13 cellular contexts compared by ENCODE assay signal in genomic region chr18:58254873-58255511, GRCh38.
DNase-seq lines count a peak whose midpoint lies in the region; ATAC-seq and TF ChIP-seq lines count a peak whose summit lies in the region.
"Had no signal": no experiment of that assay in that cellular context is flagged by ENCODE, and none has a peak within 500 bp of the region (broad histone marks: within the 10 kb centered on the region; RNA-seq: fewer than 3 reads in every experiment).

No MANE protein-coding gene starts in this region.

- peaks cover 4% of the 10 kb centered on the region for H3K36me3 Mint-ChIP-seq in neural crest cell (ENCODE audit: low read depth)

- TF ChIP-seq EP300 in SK-N-SH (IDR thresholded peaks at IDR 0.05; ENCODE audit: borderline replicate concordance in 1 of 2, low read depth in 1 of 2, low read length in 1 of 2) = no peak

- H3K79me2 ChIP-seq in SK-N-SH (ENCODE audit: insufficient read depth) = no peaks in the 10 kb centered on the region

- intact Hi-C loops in left cardiac atrium (cut with DNase I) = loop anchor here in 1 of 2 donors (10.0 kb wide), 1 partner anchor 60 kb away; no protein-coding TSS in a partner anchor

- POLR2A ChIA-PET in SK-N-SH (lab: Yijun Ruan, JAX) = no interaction called here

- H3K4me3 ChIP-seq in NT2/D1 (ENCODE audit: insufficient read length, low read depth) (no peak overlapping the region), SK-N-SH (ENCODE audit: low read depth in 2 of 2, low read length in 1 of 2) (no peak overlapping the region)

- TF ChIP-seq CTCF in neural crest cell (conservative IDR thresholded peaks at IDR 0.05) (no peak), SK-N-SH (IDR thresholded peaks at IDR 0.05) (no peak)

- H3K27me3 ChIP-seq in NT2/D1 (ENCODE audit: insufficient read depth, insufficient read length) (no peaks in the 10 kb centered on the region), SK-N-SH (ENCODE audit: insufficient read depth) (no peaks in the 10 kb centered on the region)

- no peaks in the 10 kb centered on the region for H3K9me3 Mint-ChIP-seq in neural crest cell
- H3K9me3 Mint-ChIP-seq: activated T-helper 17 cell treated with anti-CD3 and anti-CD28 coated beads, Interleukin-2, amount 50 U/mL, for 72 hours; stimulated activated memory B cell treated with anti-CD40 and anti-IgM and Interleukin-4, amounts not matched to agents 10 μg/mL and 1 μg/mL and 100 μg/mL, for 72 hours had no signal

- H3K36me3 ChIP-seq in NT2/D1 (ENCODE audit: insufficient read depth, insufficient read length, low read length) (peaks cover 8% of the 10 kb centered on the region), SK-N-SH (replicated peaks in 1 of 2; ENCODE audit: control insufficient read depth in 1 of 2, insufficient read depth in 2 of 2, low read length in 1 of 2) (peaks cover 0 to 2% of the 10 kb centered on the region in 2 experiments)

- H3K4me2 ChIP-seq in SK-N-SH = no peak overlapping the region

- CTCF ChIA-PET in SK-N-SH (lab: Yijun Ruan, JAX) = interaction anchor here (1.7 kb wide), 1 partner anchor 212 kb away, joined by 5 read pairs; the partner anchor contains the start of gene NEDD4L

- H2AFZ ChIP-seq in SK-N-SH (ENCODE audit: low read depth) = no peak overlapping the region

- H4K20me1 ChIP-seq in SK-N-SH (ENCODE audit: insufficient read depth) = no peaks in the 10 kb centered on the region

- TF ChIP-seq RAD21 in SK-N-SH (IDR thresholded peaks at IDR 0.05; ENCODE audit: low read length) = no peak

- no peaks in the 10 kb centered on the region for H3K9me2 ChIP-seq in SK-N-SH

- ATAC-seq in left cardiac atrium (peak; percentile 91 to 94), HG02852 (IDR thresholded peaks at IDR 0.05; ENCODE audit: unreplicated experiment) (no peak), GM18873 (IDR thresholded peaks at IDR 0.05; ENCODE audit: low FRiP score, unreplicated experiment) (no peak)
- ATAC-seq: activated T-helper 17 cell treated with anti-CD3 and anti-CD28 coated beads, Interleukin-2, amount 50 U/mL, for 72 hours had no signal

- no peak overlapping the region for H3K4me3 Mint-ChIP-seq in neural crest cell
- H3K4me3 Mint-ChIP-seq: activated T-helper 17 cell treated with anti-CD3 and anti-CD28 coated beads, Interleukin-2, amount 50 U/mL, for 72 hours; stimulated activated memory B cell treated with anti-CD40 and anti-IgM and Interleukin-4, amounts not matched to agents 10 μg/mL and 1 μg/mL and 100 μg/mL, for 72 hours had no signal

- peaks cover 21% of the 10 kb centered on the region for H3K4me1 Mint-ChIP-seq in neural crest cell
- H3K4me1 Mint-ChIP-seq: activated T-helper 17 cell treated with anti-CD3 and anti-CD28 coated beads, Interleukin-2, amount 50 U/mL, for 72 hours had no signal

- H3K9me3 ChIP-seq in NT2/D1 (ENCODE audit: insufficient read depth, low read length) (no peaks in the 10 kb centered on the region), SK-N-SH (no peaks in the 10 kb centered on the region)

- H3K4me1 ChIP-seq in NT2/D1 (ENCODE audit: insufficient read depth, insufficient read length) = peaks cover 7% of the 10 kb centered on the region
- peaks cover 0 to 6% of the 10 kb centered on the region in 2 experiments; a peak in 2 of 4 replicates for H3K4me1 ChIP-seq in SK-N-SH (ENCODE audit: control insufficient read depth in 1 of 2, insufficient read depth in 2 of 2, low read depth in 1 of 2, low read length in 1 of 2)

- no peaks in the 10 kb centered on the region for H3F3A ChIP-seq in SK-N-SH (replicated peaks; ENCODE audit: insufficient read depth)

- peak; percentile 76 for DNase-seq in DMS79 (lab: John Stamatoyannopoulos, UW)
- peak; percentile 38 for DNase-seq in NT2/D1 (ENCODE audit: low read depth, low spot score)
- peak; percentile 52 for DNase-seq in left cardiac atrium
- no peak for DNase-seq in neural crest cell (ENCODE audit: low read depth, low spot score)
- DNase-seq in SK-N-SH = no peak
- no peak for DNase-seq in HK-2 (ENCODE audit: unreplicated experiment)
- DNase-seq: cerebellar nuclear complex; SHP77 treated with DMSO at 0.1 percent for 48 hours; stimulated activated CD4-positive, alpha-beta T cell treated with anti-CD3 and anti-CD28 coated beads, Interleukin-15, amount 100 ng/mL, for 24 hours had no signal

- 93% methylated on average over 13 of the region's 17 CpGs for WGBS in SK-N-SH (ENCODE audit: low lambda C conversion rate)

- peak overlapping the region; percentile 55 for H3K27ac Mint-ChIP-seq in neural crest cell (ENCODE audit: unreplicated experiment)
- H3K27ac Mint-ChIP-seq: activated T-helper 17 cell treated with anti-CD3 and anti-CD28 coated beads, Interleukin-2, amount 50 U/mL, for 72 hours; stimulated activated memory B cell treated with anti-CD40 and anti-IgM and Interleukin-4, amounts not matched to agents 10 μg/mL and 1 μg/mL and 100 μg/mL, for 72 hours had no signal

- H3K27me3 Mint-ChIP-seq in neural crest cell (ENCODE audit: low read depth) = no peaks in the 10 kb centered on the region
- H3K27me3 Mint-ChIP-seq: activated T-helper 17 cell treated with anti-CD3 and anti-CD28 coated beads, Interleukin-2, amount 50 U/mL, for 72 hours; stimulated activated memory B cell treated with anti-CD40 and anti-IgM and Interleukin-4, amounts not matched to agents 10 μg/mL and 1 μg/mL and 100 μg/mL, for 72 hours had no signal

- no peak overlapping the region for H3K27ac ChIP-seq in SK-N-SH (ENCODE audit: low read depth in 2 of 2, low read length in 1 of 2)

- H3K9ac ChIP-seq in NT2/D1 (ENCODE audit: insufficient read length, low read depth) (no peak overlapping the region), SK-N-SH (no peak overlapping the region)

TF ChIP-seq in SK-N-SH, 30 proteins besides CTCF, POLR2A, EP300 and RAD21:
- TF ChIP-seq ELF1 (IDR thresholded peaks at IDR 0.05) = no peak
- TF ChIP-seq FOXM1 (IDR thresholded peaks at IDR 0.05; ENCODE audit: low read depth) = no peak
TF ChIP-seq in SK-N-SH: peak in this region for 0.

Comparison
In these comparisons a context has a peak if more than half of its experiments do, and no peak if none do; other contexts are left out.
1. DNase-seq: peak in DMS79 (single experiment), NT2/D1 (single experiment) and left cardiac atrium (single experiment); none in neural crest cell (single experiment), SK-N-SH (single experiment) and HK-2 (single experiment).
2. ATAC-seq: peak in left cardiac atrium (2 of 2); none in HG02852 (single experiment) and GM18873 (single experiment).